Comparison of ENCODE assay signal across 8 cellular contexts in the genomic region with DNA sequence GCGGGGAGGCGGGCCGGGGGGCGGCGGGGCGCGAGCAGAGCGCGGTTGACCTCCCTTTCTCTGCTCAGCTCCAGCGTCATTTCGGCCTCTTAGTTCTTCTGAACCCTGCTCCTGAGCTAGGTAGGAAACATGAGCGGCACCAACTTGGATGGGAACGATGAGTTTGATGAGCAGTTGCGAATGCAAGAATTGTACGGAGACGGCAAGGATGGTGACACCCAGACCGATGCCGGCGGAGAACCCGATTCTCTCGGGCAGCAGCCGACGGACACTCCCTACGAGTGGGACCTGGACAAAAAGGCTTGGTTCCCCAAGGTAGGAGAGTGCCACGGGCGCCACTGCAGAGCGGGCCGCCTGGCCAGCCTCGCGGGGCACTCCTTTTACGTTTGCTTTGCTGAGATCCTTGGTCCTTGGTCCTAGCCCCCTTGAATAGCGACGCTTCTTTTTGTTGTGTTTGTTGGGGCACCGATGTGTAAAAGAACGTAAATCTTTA. TPM values are rescaled to one million over a fixed set of nuclear protein-coding genes. Genes with fewer than 3 reads are reported as not detected.
DNase-seq lines count a peak whose midpoint lies in the region; ATAC-seq and TF ChIP-seq lines count a peak whose summit lies in the region.

A gene with protein sequence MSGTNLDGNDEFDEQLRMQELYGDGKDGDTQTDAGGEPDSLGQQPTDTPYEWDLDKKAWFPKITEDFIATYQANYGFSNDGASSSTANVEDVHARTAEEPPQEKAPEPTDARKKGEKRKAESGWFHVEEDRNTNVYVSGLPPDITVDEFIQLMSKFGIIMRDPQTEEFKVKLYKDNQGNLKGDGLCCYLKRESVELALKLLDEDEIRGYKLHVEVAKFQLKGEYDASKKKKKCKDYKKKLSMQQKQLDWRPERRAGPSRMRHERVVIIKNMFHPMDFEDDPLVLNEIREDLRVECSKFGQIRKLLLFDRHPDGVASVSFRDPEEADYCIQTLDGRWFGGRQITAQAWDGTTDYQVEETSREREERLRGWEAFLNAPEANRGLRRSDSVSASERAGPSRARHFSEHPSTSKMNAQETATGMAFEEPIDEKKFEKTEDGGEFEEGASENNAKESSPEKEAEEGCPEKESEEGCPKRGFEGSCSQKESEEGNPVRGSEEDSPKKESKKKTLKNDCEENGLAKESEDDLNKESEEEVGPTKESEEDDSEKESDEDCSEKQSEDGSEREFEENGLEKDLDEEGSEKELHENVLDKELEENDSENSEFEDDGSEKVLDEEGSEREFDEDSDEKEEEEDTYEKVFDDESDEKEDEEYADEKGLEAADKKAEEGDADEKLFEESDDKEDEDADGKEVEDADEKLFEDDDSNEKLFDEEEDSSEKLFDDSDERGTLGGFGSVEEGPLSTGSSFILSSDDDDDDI (plus strand): TSS at position 37 of the 493 bp plus-strand sequence. CDS start 93 bp downstream, at position 130.

- POLR2A ChIA-PET in PC-9 (lab: Charles Lee; ENCODE audit: unreplicated experiment) = interaction anchor here (0.6 to 1.0 kb wide), 6 partner anchors 17 to 283 kb away, joined by 3 to 10 read pairs (median 4); no protein-coding TSS in a partner anchor

- H4K20me1 ChIP-seq in PC-9 (ENCODE audit: insufficient read depth) = peaks cover 6% of the 10 kb centered on the region; the same call in 1 of the 2 replicates

- TF ChIP-seq CTCF in PC-9 (conservative IDR thresholded peaks at IDR 0.05) = no peak
- TF ChIP-seq CTCF in mucosa of descending colon (IDR thresholded peaks at IDR 0.05) = no peak
- TF ChIP-seq CTCF in vagina (IDR thresholded peaks at IDR 0.05) = no peak

- TSS peak; percentile 53 for BruUV-seq in PC-9 (replicated peaks; lab: Mats Ljungman, UMichigan)

- H3K4me1 ChIP-seq in HAP-1 (peaks cover 17% of the 10 kb centered on the region), PC-9 (replicated peaks; ENCODE audit: insufficient read depth) (peaks cover 23% of the 10 kb centered on the region), mucosa of descending colon (ENCODE audit: low read depth) (no peaks in the 10 kb centered on the region), vagina (peaks cover 7% of the 10 kb centered on the region)
- no peaks in the 10 kb centered on the region for H3K4me1 ChIP-seq in effector memory CD4-positive, alpha-beta T cell (ENCODE audit: control insufficient read depth, insufficient read depth, low read length, poor library complexity, severe bottlenecking)

- H2AFZ ChIP-seq in PC-9 = peak within 1 kb of the TSS; percentile 94

- DNase-seq in HAP-1 (ENCODE audit: low spot score in 2 of 2) (peak in 1 of 2 experiments; percentile 13), PC-9 (peak in 1 of 2 experiments; percentile 54), mucosa of descending colon (peak in 1 of 3 donors; percentile 55), vagina (ENCODE audit: extremely low spot score in 2 of 2) (no peak), OCI-M2 (lab: John Stamatoyannopoulos, UW; ENCODE audit: unreplicated experiment) (no peak)
- no peak for DNase-seq in effector memory CD4-positive, alpha-beta T cell

- H3K27me3 ChIP-seq in HAP-1 (ENCODE audit: low read depth) = no peaks in the 10 kb centered on the region
- H3K27me3 ChIP-seq in PC-9 (ENCODE audit: insufficient read depth, low read depth) = no peaks in the 10 kb centered on the region
- no peaks in the 10 kb centered on the region for H3K27me3 ChIP-seq in effector memory CD4-positive, alpha-beta T cell (replicated peaks; ENCODE audit: control insufficient read depth, insufficient read depth, low read length, poor library complexity, severe bottlenecking)
- H3K27me3 ChIP-seq in vagina = no peaks in the 10 kb centered on the region

- peaks cover 28% of the 10 kb centered on the region for H3K36me3 ChIP-seq in HAP-1 (replicated peaks)
- peaks cover 28% of the 10 kb centered on the region for H3K36me3 ChIP-seq in PC-9 (ENCODE audit: low read depth)
- H3K36me3 ChIP-seq in effector memory CD4-positive, alpha-beta T cell (ENCODE audit: control insufficient read depth, insufficient read depth, low read length) = peaks cover 3% of the 10 kb centered on the region
- no peaks in the 10 kb centered on the region for H3K36me3 ChIP-seq in mucosa of descending colon (ENCODE audit: low read depth)
- no peaks in the 10 kb centered on the region for H3K36me3 ChIP-seq in vagina

- H3K4me2 ChIP-seq in PC-9 = peak within 1 kb of the TSS; percentile 97

- peak within 1 kb of the TSS; percentile 94 for H3K27ac ChIP-seq in PC-9
- peak within 1 kb of the TSS; percentile 90 for H3K27ac ChIP-seq in effector memory CD4-positive, alpha-beta T cell (ENCODE audit: insufficient read depth, low read length, poor library complexity, severe bottlenecking)
- H3K27ac ChIP-seq in vagina = peak within 1 kb of the TSS; percentile 88

- no peaks in the 10 kb centered on the region for H3K9me2 ChIP-seq in PC-9 (ENCODE audit: insufficient read depth)

- ATAC-seq in GM18498 (IDR thresholded peaks at IDR 0.05; ENCODE audit: unreplicated experiment) (peak; percentile 13), mucosa of descending colon (peak; percentile 9), GM21381 (IDR thresholded peaks at IDR 0.05; ENCODE audit: unreplicated experiment) (no peak)

- in situ Hi-C loops in HAP-1 (cut with MboI; ENCODE audit: low sequenced_read_pairs) = no loop called here

- H3K4me3 ChIP-seq in HAP-1 (peak within 1 kb of the TSS; percentile 76), PC-9 (peak within 1 kb of the TSS; percentile 93), mucosa of descending colon (peak within 1 kb of the TSS; percentile 42), vagina (peak within 1 kb of the TSS; percentile 52 to 54)
- H3K4me3 ChIP-seq in effector memory CD4-positive, alpha-beta T cell (ENCODE audit: insufficient read depth, low read depth, low read length, poor library complexity, severe bottlenecking) = peak within 1 kb of the TSS; percentile 75

- peaks cover 29% of the 10 kb centered on the region for H3K79me2 ChIP-seq in PC-9 (ENCODE audit: low read depth)

- peaks cover 17% of the 10 kb centered on the region for H3F3A ChIP-seq in PC-9 (ENCODE audit: insufficient read depth, low read depth)

- intact Hi-C loops in PC-9 (cut with micrococcal nuclease; ENCODE audit: unreplicated experiment) (loop anchor here (1.0 to 5.0 kb wide), 7 partner anchors 35 to 247 kb away; a partner anchor contains a TSS), mucosa of descending colon (cut with DNase I, micrococcal nuclease) (no loop called here), vagina (cut with DNase I) (loop anchor here (5.0 kb wide), 1 partner anchor 80 kb away; no protein-coding TSS in a partner anchor)

- peak in 1 of 2 donors; percentile 13 for TF ChIP-seq POLR2A in vagina (IDR thresholded peaks at IDR 0.05)

- CTCF ChIA-PET in PC-9 (lab: Charles Lee) = interaction anchor here (0.6 to 1.2 kb wide), 3 partner anchors 73 to 345 kb away, joined by 3 to 4 read pairs (median 3); no protein-coding TSS in a partner anchor

- H3K9me3 ChIP-seq in HAP-1 = no peaks in the 10 kb centered on the region
- no peaks in the 10 kb centered on the region for H3K9me3 ChIP-seq in PC-9 (ENCODE audit: insufficient read depth, low read depth)
- no peaks in the 10 kb centered on the region for H3K9me3 ChIP-seq in effector memory CD4-positive, alpha-beta T cell (ENCODE audit: control insufficient read depth, low read length)
- no peaks in the 10 kb centered on the region for H3K9me3 ChIP-seq in mucosa of descending colon
- no peaks in the 10 kb centered on the region for H3K9me3 ChIP-seq in vagina

RNA-seq across cellular contexts. Expression of the gene that starts here (rescaled TPM):
- total RNA-seq in PC-9 (2021) (64.3 and 72.4 TPM in 2 replicates), mucosa of descending colon (10 to 100 TPM; 28.1 to 35.8 (median 29.2) TPM), vagina (60.9 TPM)

Comparison
In these comparisons a context has a peak if more than half of its experiments do, and no peak if none do; other contexts are left out.
1. H3K4me3 ChIP-seq: peak in every context shown above with its lines; median percentile 93 in PC-9; 76 in HAP-1; 75 in effector memory CD4-positive, alpha-beta T cell; 53 in vagina; 42 in mucosa of descending colon.
2. intact Hi-C loops: an anchor here in PC-9 (1.0 to 5.0 kb wide) and vagina (5.0 kb wide); none called in mucosa of descending colon.